Comparison of ENCODE assay signal across 1 cellular context in genomic region chr2:166042356-166042755, GRCh38.
TF ChIP-seq lines count a peak whose summit lies in the region.

No MANE protein-coding gene starts in this region.

TF ChIP-seq in SK-N-SH treated with all-trans-retinoic acid at 6 μM for 48 hours, 23 proteins besides CTCF, POLR2A, EP300 and RAD21 (continued from another document):
- TF ChIP-seq PATZ1 (CRISPR knock-in tag; IDR thresholded peaks at IDR 0.05; ENCODE audit: borderline replicate concordance) (no peak), CSDC2 (CRISPR knock-in tag; IDR thresholded peaks at IDR 0.05) (no peak), ESRRG (CRISPR knock-in tag; IDR thresholded peaks at IDR 0.05) (no peak), ARNTL (CRISPR knock-in tag; IDR thresholded peaks at IDR 0.05; ENCODE audit: borderline replicate concordance, low read depth) (no peak), ISL1 (CRISPR knock-in tag; IDR thresholded peaks at IDR 0.05) (no peak), ZNF8 (CRISPR knock-in tag; IDR thresholded peaks at IDR 0.05) (no peak), GLIS3 (CRISPR knock-in tag; IDR thresholded peaks at IDR 0.05) (no peak), POU6F1 (CRISPR knock-in tag; IDR thresholded peaks at IDR 0.05; ENCODE audit: borderline replicate concordance, low read depth) (no peak)
